Comparison of ENCODE assay signal across 9 cellular contexts in genomic region chr18:76686737-76687231, GRCh38.
A peak's percentile ranks its signal among the peaks of the same experiment; 100 is the strongest.
DNase-seq lines count a peak whose midpoint lies in the region; ATAC-seq, FAIRE-seq and TF ChIP-seq lines count a peak whose summit lies in the region.
"Had no signal": no experiment of that assay in that cellular context is flagged by ENCODE, and none has a peak within 500 bp of the region (broad histone marks: within the 10 kb centered on the region; RNA-seq: fewer than 3 reads in every experiment).

No MANE protein-coding gene starts in this region.

- no peaks in the 10 kb centered on the region for H3K79me1 ChIP-seq in H1 (ENCODE audit: low read depth, low read length)

- H3K56ac ChIP-seq in H1 (replicated peaks; ENCODE audit: insufficient read length, low read depth, low read length) = no peak overlapping the region

- no peak overlapping the region for H4K91ac ChIP-seq in H1 (replicated peaks; ENCODE audit: insufficient read length, low read length)

- H3K27ac ChIP-seq in H1 (ENCODE audit: low read depth, low read length) = 0 out of 2 replicates have a peak overlapping the region, but pooled peaks have one; percentile 13
- no peak overlapping the region for H3K27ac ChIP-seq in aorta (ENCODE audit: low read depth in 1 of 2, low read length in 2 of 2)

- H2AFZ ChIP-seq in H1 (ENCODE audit: low read length) = peak overlapping the region; percentile 95

- no peak overlapping the region for H3K4ac ChIP-seq in H1 (replicated peaks; ENCODE audit: insufficient read length, low read depth, low read length)

- H3K18ac ChIP-seq in H1 (ENCODE audit: extremely low read depth, low read length) = peak overlapping the region; percentile 68; the same call in 1 of the 2 replicates

- no peak overlapping the region for H2AK5ac ChIP-seq in H1 (ENCODE audit: low read depth, low read length)

- peak in 2 of 3 experiments; percentile 51 to 55; a peak in 3 of 4 replicates for TF ChIP-seq CTCF in H1 (IDR thresholded peaks at IDR 0.05; ENCODE audit: control extremely low read depth in 1 of 3, insufficient read depth in 1 of 3, low read depth in 1 of 3, low read length in 3 of 3)

- no peak overlapping the region for H2BK15ac ChIP-seq in H1 (ENCODE audit: low read length)

- no peak overlapping the region for H3K23ac ChIP-seq in H1 (ENCODE audit: insufficient read length)

- H3K27me3 ChIP-seq in H1 (replicated peaks in 1 of 4; ENCODE audit: control insufficient read depth in 3 of 4, extremely low read depth in 1 of 4, insufficient read depth in 3 of 4, low read length in 3 of 4) = no peaks in the 10 kb centered on the region
- H3K27me3 ChIP-seq in aorta (ENCODE audit: control insufficient read depth in 1 of 2, insufficient read depth in 2 of 2, low read length in 1 of 2) = no peaks in the 10 kb centered on the region

- H2BK12ac ChIP-seq in H1 (ENCODE audit: low read depth, low read length) = no peak overlapping the region

- no peaks in the 10 kb centered on the region for H4K20me1 ChIP-seq in H1 (replicated peaks in 1 of 2; ENCODE audit: control insufficient read depth in 1 of 2, insufficient read depth in 2 of 2, low read length in 2 of 2)

- TF ChIP-seq EP300 in H1 (IDR thresholded peaks at IDR 0.05; ENCODE audit: borderline replicate concordance in 1 of 2, low read depth in 2 of 2, low read length in 2 of 2) = no peak

- POLR2A ChIA-PET in HEK293T (lab: Yijun Ruan, JAX) = no interaction called here
- POLR2A ChIA-PET in H1 (lab: Charles Lee; ENCODE audit: partially characterized antibody) = no interaction called here

- H3K79me2 ChIP-seq in H1 (ENCODE audit: control insufficient read depth in 1 of 2, insufficient read depth in 2 of 2, low read length in 2 of 2) = no peaks in the 10 kb centered on the region

- FAIRE-seq in H1 (lab: Jason Lieb, UNC) = peak; percentile 68

- WGBS in H1 (ENCODE audit: extremely low coverage in 1 of 2, insufficient coverage in 1 of 2, insufficient read length in 1 of 2, insufficient replicate concordance in 2 of 2, low coverage in 1 of 2, low lambda C conversion rate in 2 of 2, missing lambda C conversion rate in 1 of 2), 2 experiments = 43% methylated on average over 11 of the region's 11 CpGs; no CpG with 5 or more reads in 1 of the 2 experiments
- WGBS in aorta, 2 donors = 9 to 12% methylated on average over 11 of the region's 11 CpGs

- intact Hi-C loops in aorta (cut with DNase I) = loop anchor here in 1 of 2 donors (2.0 kb wide), 1 partner anchor 288 kb away; no protein-coding TSS in a partner anchor

- peak; percentile 59 to 68 for TF ChIP-seq RAD21 in H1 (IDR thresholded peaks at IDR 0.05 in 1 of 2, conservative IDR thresholded peaks at IDR 0.05 in 1 of 2; ENCODE audit: low read depth in 2 of 2, low read length in 2 of 2)

- H2BK120ac ChIP-seq in H1 (replicated peaks; ENCODE audit: low read depth, low read length) = no peak overlapping the region

- H3K9ac ChIP-seq in H1 (replicated peaks in 1 of 4; ENCODE audit: extremely low read depth in 1 of 4, low read depth in 3 of 4, low read length in 3 of 4) = no peak overlapping the region

- H3K36me3 ChIP-seq in H1 (ENCODE audit: control insufficient read depth in 2 of 4, insufficient read depth in 4 of 4, low read length in 3 of 4) = no peaks in the 10 kb centered on the region
- H3K36me3 ChIP-seq in aorta (ENCODE audit: control insufficient read depth in 1 of 2, insufficient read depth in 2 of 2, low read length in 1 of 2) = no peaks in the 10 kb centered on the region

- H2BK20ac ChIP-seq in H1 (ENCODE audit: low read length) = no peak overlapping the region; the same call in 1 of the 2 replicates

- DNase-seq in activated CD8-positive, alpha-beta memory T cell treated with anti-CD3 and anti-CD28 coated beads for 24 hours = peak; percentile 59
- no peak for DNase-seq in activated CD8-positive, alpha-beta memory T cell treated with anti-CD3 and anti-CD28 coated beads, Interleukin-2, amount 50 U/mL, for 48 hours
- DNase-seq in HEK293T (ENCODE audit: extremely low spot score) (peak; percentile 36), NCI-H1105 treated with DMSO at 0.1 percent for 48 hours (lab: John Stamatoyannopoulos, UW) (peak; percentile 52), SW480 (ENCODE audit: low spot score) (peak; percentile 31), H1 (ENCODE audit: low read depth in 1 of 2, low spot score in 2 of 2) (peak in 1 of 2 experiments; percentile 67), medulla oblongata (ENCODE audit: extremely low spot score) (peak; percentile 67), aorta (peak; percentile 71 to 85)

- H2BK5ac ChIP-seq in H1 (ENCODE audit: low read depth, low read length) = no peak overlapping the region

- H4K5ac ChIP-seq in H1 (ENCODE audit: insufficient read length, low read depth, low read length) = no peak overlapping the region

- CTCF ChIA-PET in HEK293T (lab: Yijun Ruan, JAX) = interaction anchor here (0.6 to 0.7 kb wide), 4 partner anchors 23 to 288 kb away, joined by 3 to 7 read pairs (median 3); no protein-coding TSS in a partner anchor
- CTCF ChIA-PET in H1 (lab: Charles Lee; ENCODE audit: partially characterized antibody) = interaction anchor here (0.6 to 15.9 kb wide), 18 partner anchors 10 to 337 kb away, joined by 3 to 131 read pairs (median 4); no protein-coding TSS in a partner anchor

- H3K4me3 ChIP-seq in H1 (ENCODE audit: extremely low read depth in 1 of 4, insufficient read depth in 2 of 4, low read depth in 3 of 4, low read length in 4 of 4) = no peak overlapping the region; a peak in 1 of 8 replicates
- H3K4me3 ChIP-seq in aorta (ENCODE audit: low read length in 2 of 2) = no peak overlapping the region

- H3K4me1 ChIP-seq in H1 (replicated peaks in 1 of 4; ENCODE audit: control insufficient read depth in 3 of 4, insufficient read depth in 4 of 4, low read length in 3 of 4) (peaks cover 0 to 11% (median 0%) of the 10 kb centered on the region in 4 experiments; a peak in 5 of 7 replicates), aorta (ENCODE audit: control insufficient read depth in 1 of 2, insufficient read depth in 2 of 2, low read length in 2 of 2) (no peaks in the 10 kb centered on the region)
- H3K4me1 ChIP-seq: Caco-2 had no signal

- no peak overlapping the region for H4K8ac ChIP-seq in H1 (ENCODE audit: extremely low read depth, insufficient read depth, low read length)

- no peak for TF ChIP-seq POLR2A in H1 (IDR thresholded peaks at IDR 0.05; ENCODE audit: control extremely low read depth in 1 of 2, low read depth in 2 of 2, low read length in 2 of 2)

- peak overlapping the region; percentile 5 to 54; a peak in 1 of 4 replicates for H3K4me2 ChIP-seq in H1 (ENCODE audit: insufficient read depth in 1 of 2, low read depth in 2 of 2, low read length in 2 of 2)

- peak; percentile 86 for ATAC-seq in aorta (ENCODE audit: low FRiP score)

- H3K9me3 ChIP-seq in H1 (ENCODE audit: insufficient read depth in 2 of 2, low read depth in 1 of 2, low read length in 1 of 2) (no peaks in the 10 kb centered on the region), aorta (ENCODE audit: control insufficient read depth, low read length) (no peaks in the 10 kb centered on the region)
- H3K9me3 ChIP-seq: Caco-2 had no signal

- H3K23me2 ChIP-seq in H1 (ENCODE audit: low read depth, low read length) = no peaks in the 10 kb centered on the region

- H3K14ac ChIP-seq in H1 (ENCODE audit: insufficient read length) = no peak overlapping the region

TF ChIP-seq in HEK293T, 16 proteins besides CTCF, POLR2A, EP300 and RAD21:
- TF ChIP-seq FOXA1 (IDR thresholded peaks at IDR 0.05) (no peak), TARDBP (IDR thresholded peaks at IDR 0.05) (no peak)
TF ChIP-seq in HEK293T: peak in this region for 0.

TF ChIP-seq in H1, 55 proteins besides CTCF, POLR2A, EP300 and RAD21:
- TF ChIP-seq SAP30 (IDR thresholded peaks at IDR 0.05; ENCODE audit: insufficient read depth, insufficient replicate concordance, low read length) (no peak), MAX (IDR thresholded peaks at IDR 0.05) (0 out of 2 replicates have a peak, but pooled peaks have one; percentile 11), CREB1 (IDR thresholded peaks at IDR 0.05) (peak; percentile 41; the same call in 1 of the 2 replicates), TAF1 (IDR thresholded peaks at IDR 0.05; ENCODE audit: low read depth, low read length) (no peak)
